Comparison of ENCODE assay signal across 10 cellular contexts in the genomic region with DNA sequence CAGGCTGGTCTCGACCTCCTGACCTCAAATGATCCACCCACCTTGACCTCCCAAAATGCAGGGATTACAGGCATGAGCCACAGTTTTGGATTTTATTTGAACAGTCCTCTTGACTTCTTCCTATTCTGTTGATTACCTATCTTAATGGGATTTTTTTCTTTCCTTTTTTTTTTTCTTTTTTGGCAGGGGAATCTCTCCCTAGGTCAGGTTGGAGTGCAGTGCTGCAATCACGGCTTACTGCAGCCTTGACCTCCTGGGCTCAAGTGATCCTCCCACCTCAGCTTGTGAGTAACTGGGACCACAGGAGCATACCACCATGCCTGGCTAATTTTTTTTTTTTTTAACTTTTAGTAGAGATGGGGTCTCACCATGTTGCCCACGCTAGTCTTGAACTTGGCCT. TPM values are rescaled to one million over a fixed set of nuclear protein-coding genes. Genes with fewer than 3 reads are reported as not detected.
DNase-seq lines count a peak whose midpoint lies in the region; ATAC-seq and TF ChIP-seq lines count a peak whose summit lies in the region.
"Had no signal": no experiment of that assay in that cellular context is flagged by ENCODE, and none has a peak within 500 bp of the region (broad histone marks: within the 10 kb centered on the region; RNA-seq: fewer than 3 reads in every experiment).

No MANE protein-coding gene starts in this region.

- no peak for TF ChIP-seq CTCF in NB4 (IDR thresholded peaks at IDR 0.05; ENCODE audit: low read depth, low read length)
- no peak for TF ChIP-seq CTCF in coronary artery (IDR thresholded peaks at IDR 0.05)
- no peak for TF ChIP-seq CTCF in smooth muscle cell (IDR thresholded peaks at IDR 0.05; ENCODE audit: borderline replicate concordance, insufficient read depth, poor library complexity, severe bottlenecking)

- ATAC-seq in HG02885 (IDR thresholded peaks at IDR 0.05; ENCODE audit: poor library complexity, unreplicated experiment), result no peak
- ATAC-seq: activated CD4-positive, CD25-positive, alpha-beta regulatory T cell treated with anti-CD3 and anti-CD28 coated beads, Interleukin-2, amount 50 U/mL, for 24 hours had no signal

- peaks cover 71% of the 10 kb centered on the region for H3K79me2 ChIP-seq in smooth muscle cell (ENCODE audit: low read depth)

- DNase-seq in activated CD4-positive, alpha-beta T cell treated with anti-CD3 and anti-CD28 coated beads, Interleukin-2, amount 10 ng/mL, durations not matched to agents 24 days and 14 days, result no peak
- DNase-seq in activated CD4-positive, alpha-beta T cell treated with anti-CD3 and anti-CD28 coated beads for 1 hour, result no peak
- DNase-seq in NB4 (ENCODE audit: low read depth) (no peak), coronary artery (ENCODE audit: low spot score) (no peak), smooth muscle cell (lab: John Stamatoyannopoulos, UW; ENCODE audit: unreplicated experiment) (no peak), NCI-H446 (lab: John Stamatoyannopoulos, UW) (no peak)
- no peak for DNase-seq in activated effector memory CD4-positive, alpha-beta T cell treated with anti-CD3 and anti-CD28 coated beads, Interleukin-2, amount 50 U/mL, for 16 hours

- H3K36me3 Mint-ChIP-seq in activated CD4-positive, alpha-beta T cell treated with anti-CD3 and anti-CD28 coated beads, Interleukin-2, amount 10 ng/mL, durations not matched to agents 24 days and 14 days (ENCODE audit: low read depth), result peaks cover 60% of the 10 kb centered on the region

- H3F3A ChIP-seq in smooth muscle cell (ENCODE audit: low read depth), result no peaks in the 10 kb centered on the region

- no peak for TF ChIP-seq POLR2A in NB4 (IDR thresholded peaks at IDR 0.05; ENCODE audit: extremely low read depth, insufficient read length)

- H3K4me3 ChIP-seq in NB4 (ENCODE audit: low read depth, low read length) (peak overlapping the region; percentile 97), coronary artery (peak overlapping the region; percentile 76), smooth muscle cell (peak overlapping the region; percentile 78)

- H3K4me3 Mint-ChIP-seq in activated CD4-positive, alpha-beta T cell treated with anti-CD3 and anti-CD28 coated beads, Interleukin-2, amount 10 ng/mL, durations not matched to agents 24 days and 14 days, result peak overlapping the region; percentile 96

- no peaks in the 10 kb centered on the region for H3K27me3 ChIP-seq in smooth muscle cell (ENCODE audit: low read depth)
- H3K27me3 ChIP-seq: tibial nerve had no signal

- peak overlapping the region; percentile 74 for H3K27ac Mint-ChIP-seq in activated CD4-positive, alpha-beta T cell treated with anti-CD3 and anti-CD28 coated beads, Interleukin-2, amount 10 ng/mL, durations not matched to agents 24 days and 14 days

- H3K27me3 Mint-ChIP-seq in activated CD4-positive, alpha-beta T cell treated with anti-CD3 and anti-CD28 coated beads, Interleukin-2, amount 10 ng/mL, durations not matched to agents 24 days and 14 days, result no peaks in the 10 kb centered on the region

- no peaks in the 10 kb centered on the region for H3K9me3 Mint-ChIP-seq in activated CD4-positive, alpha-beta T cell treated with anti-CD3 and anti-CD28 coated beads, Interleukin-2, amount 10 ng/mL, durations not matched to agents 24 days and 14 days

- no peak overlapping the region for H3K9ac ChIP-seq in smooth muscle cell (ENCODE audit: low read depth)

- H3K9me3 ChIP-seq in smooth muscle cell (replicated peaks; ENCODE audit: low read depth), result no peaks in the 10 kb centered on the region
- H3K9me3 ChIP-seq: tibial nerve had no signal

- no peaks in the 10 kb centered on the region for H3K36me3 ChIP-seq in smooth muscle cell (ENCODE audit: low read depth)

- intact Hi-C loops in activated CD4-positive, alpha-beta T cell treated with anti-CD3 and anti-CD28 coated beads, Interleukin-2, amount 10 ng/mL, durations not matched to agents 24 days and 14 days (cut with micrococcal nuclease), result loop anchor here (5.0 kb wide), 1 partner anchor 34 kb away; no protein-coding TSS in a partner anchor

- H3K27ac ChIP-seq in coronary artery (peak overlapping the region; percentile 60 to 95), smooth muscle cell (ENCODE audit: low read depth) (peak overlapping the region; percentile 95)

- peaks cover 71% of the 10 kb centered on the region for H4K20me1 ChIP-seq in smooth muscle cell (ENCODE audit: low read depth)

- H2AFZ ChIP-seq in smooth muscle cell (ENCODE audit: low read depth), result no peak overlapping the region

- 71% methylated on average over 3 of the region's 3 CpGs for WGBS in smooth muscle cell (ENCODE audit: low lambda C conversion rate)

- H3K4me2 ChIP-seq in smooth muscle cell, result peak overlapping the region; percentile 90

- H3K4me1 Mint-ChIP-seq in activated CD4-positive, alpha-beta T cell treated with anti-CD3 and anti-CD28 coated beads, Interleukin-2, amount 10 ng/mL, durations not matched to agents 24 days and 14 days, result peaks cover 61% of the 10 kb centered on the region

- H3K4me1 ChIP-seq in smooth muscle cell (ENCODE audit: low read depth), result peaks cover 21% of the 10 kb centered on the region

RNA-seq across cellular contexts. Expression of a gene that starts 2.8 kb away (rescaled TPM):
- total RNA-seq in activated CD4-positive, alpha-beta T cell treated with anti-CD3 and anti-CD28 coated beads, Interleukin-2, amount 10 ng/mL, durations not matched to agents 24 days and 14 days, result 418 and 439 TPM in 2 replicates
- 136 and 159 TPM in 2 replicates for total RNA-seq in smooth muscle cell
- 63.6 and 74.2 TPM in 2 replicates for polyA plus RNA-seq in smooth muscle cell

RNA-seq across cellular contexts. Expression of a gene that starts 22.5 kb away (rescaled TPM):
- total RNA-seq in activated CD4-positive, alpha-beta T cell treated with anti-CD3 and anti-CD28 coated beads, Interleukin-2, amount 10 ng/mL, durations not matched to agents 24 days and 14 days, result 203 and 204 TPM in 2 replicates
- 98.1 and 140 TPM in 2 replicates for total RNA-seq in smooth muscle cell
- polyA plus RNA-seq in smooth muscle cell, result 41.5 and 45.2 TPM in 2 replicates

RNA-seq across cellular contexts. Expression of a gene that starts 53.5 kb away (rescaled TPM):
- total RNA-seq in activated CD4-positive, alpha-beta T cell treated with anti-CD3 and anti-CD28 coated beads, Interleukin-2, amount 10 ng/mL, durations not matched to agents 24 days and 14 days, result 100 and 103 TPM in 2 replicates
- total RNA-seq in smooth muscle cell, result 87.5 and 99.7 TPM in 2 replicates
- 93.8 and 100 TPM in 2 replicates for polyA plus RNA-seq in smooth muscle cell
